ENCODE assay signal across 1 cellular context in the genomic region with DNA sequence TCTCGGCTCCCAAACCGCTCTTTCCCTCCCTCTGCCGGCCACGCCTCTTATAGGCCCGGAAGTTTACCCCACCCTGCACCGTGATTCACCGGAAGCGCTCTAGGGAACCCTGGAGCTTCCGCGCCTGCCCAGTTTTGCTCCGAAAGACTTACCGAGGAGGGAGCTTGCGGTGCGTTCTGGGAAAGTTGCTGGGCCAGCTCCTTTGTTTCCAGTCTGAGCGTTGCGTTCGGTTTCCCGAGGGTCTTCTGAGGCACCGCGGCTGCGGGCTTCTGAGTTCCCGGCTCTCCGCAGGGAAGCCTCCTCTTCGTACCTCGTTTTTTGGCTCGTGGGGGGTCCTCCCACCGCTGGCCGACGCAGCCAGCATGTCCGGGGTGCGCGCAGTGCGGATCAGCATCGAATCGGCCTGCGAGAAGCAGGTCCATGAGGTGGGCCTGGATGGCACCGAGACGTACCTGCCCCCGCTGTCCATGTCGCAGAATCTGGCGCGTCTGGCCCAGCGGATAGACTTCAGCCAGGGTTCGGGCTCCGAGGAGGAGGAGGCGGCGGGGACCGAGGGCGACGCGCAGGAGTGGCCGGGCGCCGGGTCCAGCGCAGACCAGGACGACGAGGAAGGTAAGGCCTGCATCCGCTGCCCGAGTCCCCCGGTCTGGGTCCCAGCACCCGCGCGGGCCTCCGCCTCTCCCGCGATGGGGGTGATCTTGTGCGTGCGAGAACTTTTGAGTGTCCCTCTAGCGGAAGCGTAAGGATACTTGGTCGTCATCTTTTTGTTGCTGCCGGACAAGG.
TF ChIP-seq lines count a peak whose summit lies in the region.

A gene with protein sequence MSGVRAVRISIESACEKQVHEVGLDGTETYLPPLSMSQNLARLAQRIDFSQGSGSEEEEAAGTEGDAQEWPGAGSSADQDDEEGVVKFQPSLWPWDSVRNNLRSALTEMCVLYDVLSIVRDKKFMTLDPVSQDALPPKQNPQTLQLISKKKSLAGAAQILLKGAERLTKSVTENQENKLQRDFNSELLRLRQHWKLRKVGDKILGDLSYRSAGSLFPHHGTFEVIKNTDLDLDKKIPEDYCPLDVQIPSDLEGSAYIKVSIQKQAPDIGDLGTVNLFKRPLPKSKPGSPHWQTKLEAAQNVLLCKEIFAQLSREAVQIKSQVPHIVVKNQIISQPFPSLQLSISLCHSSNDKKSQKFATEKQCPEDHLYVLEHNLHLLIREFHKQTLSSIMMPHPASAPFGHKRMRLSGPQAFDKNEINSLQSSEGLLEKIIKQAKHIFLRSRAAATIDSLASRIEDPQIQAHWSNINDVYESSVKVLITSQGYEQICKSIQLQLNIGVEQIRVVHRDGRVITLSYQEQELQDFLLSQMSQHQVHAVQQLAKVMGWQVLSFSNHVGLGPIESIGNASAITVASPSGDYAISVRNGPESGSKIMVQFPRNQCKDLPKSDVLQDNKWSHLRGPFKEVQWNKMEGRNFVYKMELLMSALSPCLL (plus strand): TSS at position 131 of the 783 bp plus-strand sequence. CDS start 232 bp downstream, at position 363.

TF ChIP-seq in HEK293, 187 proteins besides CTCF, POLR2A, EP300 and RAD21 (continued from another document and continues in another):
- TF ChIP-seq REST (tag by site-specific recombination; IDR thresholded peaks at IDR 0.05) (peak; percentile 20; the same call in 1 of the 2 replicates), ZBTB7A (tag by site-specific recombination; IDR thresholded peaks at IDR 0.05; ENCODE audit: low read depth) (0 out of 2 replicates have a peak, but pooled peaks have one; percentile 42), ZNF654 (tag by site-specific recombination; IDR thresholded peaks at IDR 0.05; ENCODE audit: low read depth) (no peak), ZNF747 (tag by site-specific recombination; IDR thresholded peaks at IDR 0.05) (no peak), ZNF354C (tag by site-specific recombination; IDR thresholded peaks at IDR 0.05; ENCODE audit: borderline replicate concordance, low read depth) (no peak), GFI1B (tag by site-specific recombination; IDR thresholded peaks at IDR 0.05) (no peak), ZNF423 (tag by site-specific recombination; IDR thresholded peaks at IDR 0.05) (no peak), MZF1 (tag by site-specific recombination; IDR thresholded peaks at IDR 0.05; ENCODE audit: borderline replicate concordance) (no peak), ZNF658 (tag by site-specific recombination; IDR thresholded peaks at IDR 0.05) (no peak), INSM2 (tag by site-specific recombination; IDR thresholded peaks at IDR 0.05) (no peak), ZNF311 (tag by site-specific recombination; IDR thresholded peaks at IDR 0.05; ENCODE audit: borderline replicate concordance) (no peak), PRDM6 (tag by site-specific recombination; IDR thresholded peaks at IDR 0.05) (no peak), ZNF555 (tag by site-specific recombination; conservative IDR thresholded peaks at IDR 0.05) (no peak), ZNF214 (tag by site-specific recombination; IDR thresholded peaks at IDR 0.05; ENCODE audit: borderline replicate concordance) (no peak), ZSCAN5A (tag by site-specific recombination; IDR thresholded peaks at IDR 0.05) (peak; percentile 69; the same call in 1 of the 2 replicates), SP2 (tag by site-specific recombination; IDR thresholded peaks at IDR 0.05) (peak; percentile 64), ZBTB8A (tag by site-specific recombination; IDR thresholded peaks at IDR 0.05) (no peak), ZNF394 (tag by site-specific recombination; IDR thresholded peaks at IDR 0.05; ENCODE audit: borderline replicate concordance) (0 out of 2 replicates have a peak, but pooled peaks have one; percentile 13), ZNF514 (tag by site-specific recombination; IDR thresholded peaks at IDR 0.05) (no peak), ZNF521 (tag by site-specific recombination; IDR thresholded peaks at IDR 0.05) (no peak), ZNF548 (tag by site-specific recombination; IDR thresholded peaks at IDR 0.05) (no peak), ZNF48 (tag by site-specific recombination; IDR thresholded peaks at IDR 0.05) (no peak), ZNF585B (tag by site-specific recombination; IDR thresholded peaks at IDR 0.05) (no peak), MEIS1 (CRISPR knock-in tag; IDR thresholded peaks at IDR 0.05; ENCODE audit: borderline replicate concordance) (no peak), ZNF114 (tag by site-specific recombination; IDR thresholded peaks at IDR 0.05) (no peak), YY2 (tag by site-specific recombination; IDR thresholded peaks at IDR 0.05) (no peak), TSHZ1 (tag by site-specific recombination; IDR thresholded peaks at IDR 0.05; ENCODE audit: borderline replicate concordance) (no peak), ZNF174 (tag by site-specific recombination; IDR thresholded peaks at IDR 0.05) (no peak), ZNF132 (tag by site-specific recombination; IDR thresholded peaks at IDR 0.05; ENCODE audit: borderline replicate concordance) (no peak), ZNF610 (tag by site-specific recombination; IDR thresholded peaks at IDR 0.05; ENCODE audit: borderline replicate concordance) (no peak; the same call in 1 of the 2 replicates), ZFP69B (tag by site-specific recombination; IDR thresholded peaks at IDR 0.05) (no peak), ZNF624 (tag by site-specific recombination; IDR thresholded peaks at IDR 0.05) (no peak), ZXDB (tag by site-specific recombination; IDR thresholded peaks at IDR 0.05) (0 out of 2 replicates have a peak, but pooled peaks have one; percentile 41)
- TF ChIP-seq, protein P1, sequence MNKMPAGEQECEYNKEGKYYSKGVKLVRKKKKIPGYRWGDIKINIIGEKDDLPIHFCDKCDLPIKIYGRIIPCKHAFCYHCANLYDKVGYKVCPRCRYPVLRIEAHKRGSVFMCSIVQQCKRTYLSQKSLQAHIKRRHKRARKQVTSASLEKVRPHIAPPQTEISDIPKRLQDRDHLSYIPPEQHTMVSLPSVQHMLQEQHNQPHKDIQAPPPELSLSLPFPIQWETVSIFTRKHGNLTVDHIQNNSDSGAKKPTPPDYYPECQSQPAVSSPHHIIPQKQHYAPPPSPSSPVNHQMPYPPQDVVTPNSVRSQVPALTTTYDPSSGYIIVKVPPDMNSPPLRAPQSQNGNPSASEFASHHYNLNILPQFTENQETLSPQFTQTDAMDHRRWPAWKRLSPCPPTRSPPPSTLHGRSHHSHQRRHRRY (tag by site-specific recombination; IDR thresholded peaks at IDR 0.05) = 0 out of 2 replicates have a peak, but pooled peaks have one; percentile 53
- TF ChIP-seq, protein P2, sequence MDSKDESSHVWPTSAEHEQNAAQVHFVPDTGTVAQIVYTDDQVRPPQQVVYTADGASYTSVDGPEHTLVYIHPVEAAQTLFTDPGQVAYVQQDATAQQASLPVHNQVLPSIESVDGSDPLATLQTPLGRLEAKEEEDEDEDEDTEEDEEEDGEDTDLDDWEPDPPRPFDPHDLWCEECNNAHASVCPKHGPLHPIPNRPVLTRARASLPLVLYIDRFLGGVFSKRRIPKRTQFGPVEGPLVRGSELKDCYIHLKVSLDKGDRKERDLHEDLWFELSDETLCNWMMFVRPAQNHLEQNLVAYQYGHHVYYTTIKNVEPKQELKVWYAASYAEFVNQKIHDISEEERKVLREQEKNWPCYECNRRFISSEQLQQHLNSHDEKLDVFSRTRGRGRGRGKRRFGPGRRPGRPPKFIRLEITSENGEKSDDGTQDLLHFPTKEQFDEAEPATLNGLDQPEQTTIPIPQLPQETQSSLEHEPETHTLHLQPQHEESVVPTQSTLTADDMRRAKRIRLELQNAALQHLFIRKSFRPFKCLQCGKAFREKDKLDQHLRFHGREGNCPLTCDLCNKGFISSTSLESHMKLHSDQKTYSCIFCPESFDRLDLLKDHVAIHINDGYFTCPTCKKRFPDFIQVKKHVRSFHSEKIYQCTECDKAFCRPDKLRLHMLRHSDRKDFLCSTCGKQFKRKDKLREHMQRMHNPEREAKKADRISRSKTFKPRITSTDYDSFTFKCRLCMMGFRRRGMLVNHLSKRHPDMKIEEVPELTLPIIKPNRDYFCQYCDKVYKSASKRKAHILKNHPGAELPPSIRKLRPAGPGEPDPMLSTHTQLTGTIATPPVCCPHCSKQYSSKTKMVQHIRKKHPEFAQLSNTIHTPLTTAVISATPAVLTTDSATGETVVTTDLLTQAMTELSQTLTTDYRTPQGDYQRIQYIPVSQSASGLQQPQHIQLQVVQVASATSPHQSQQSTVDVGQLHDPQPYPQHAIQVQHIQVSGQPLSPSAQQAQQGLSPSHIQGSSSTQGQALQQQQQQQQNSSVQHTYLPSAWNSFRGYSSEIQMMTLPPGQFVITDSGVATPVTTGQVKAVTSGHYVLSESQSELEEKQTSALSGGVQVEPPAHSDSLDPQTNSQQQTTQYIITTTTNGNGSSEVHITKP (tag by site-specific recombination; IDR thresholded peaks at IDR 0.05) = 0 out of 2 replicates have a peak, but pooled peaks have one; percentile 17
